Comparison of ENCODE assay signal across 1 cellular context in the genomic region with DNA sequence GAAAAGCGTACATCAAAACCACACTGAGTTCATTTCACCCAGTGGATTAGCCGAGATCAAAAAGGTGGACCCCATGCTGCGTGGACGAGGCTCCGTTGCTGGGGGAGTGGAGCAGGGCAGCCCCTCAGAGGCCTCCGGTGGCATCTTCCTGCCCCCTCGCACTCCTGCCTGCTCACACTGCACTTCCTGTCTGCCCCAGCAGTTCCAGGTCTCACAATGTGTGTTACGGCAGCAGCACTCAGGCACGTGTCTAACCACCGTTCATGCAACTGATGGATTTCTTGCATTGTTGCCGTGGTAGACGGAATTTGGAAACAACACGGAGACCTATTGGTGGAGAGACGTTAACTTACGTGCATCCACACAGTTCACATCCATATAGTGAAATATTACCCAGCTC.
TF ChIP-seq lines count a peak whose summit lies in the region.

No MANE protein-coding gene starts in this region.

TF ChIP-seq in IMR-90, 13 proteins besides CTCF, POLR2A, EP300 and RAD21:
- TF ChIP-seq RCOR1 (IDR thresholded peaks at IDR 0.05; ENCODE audit: insufficient replicate concordance, low read length) (no peak), MAFK (IDR thresholded peaks at IDR 0.05; ENCODE audit: low read depth, low read length) (no peak), RFX5 (IDR thresholded peaks at IDR 0.05; ENCODE audit: low read depth, low read length) (no peak), MAZ (IDR thresholded peaks at IDR 0.05; ENCODE audit: borderline replicate concordance, low read depth, low read length) (no peak), CEBPB (IDR thresholded peaks at IDR 0.05; ENCODE audit: low read depth, low read length) (no peak), SMC3 (IDR thresholded peaks at IDR 0.05; ENCODE audit: low read depth, low read length) (no peak), BHLHE40 (IDR thresholded peaks at IDR 0.05; ENCODE audit: low read depth, low read length) (no peak), MXI1 (IDR thresholded peaks at IDR 0.05; ENCODE audit: borderline replicate concordance, low read depth, low read length) (no peak), FOS (IDR thresholded peaks at IDR 0.05; ENCODE audit: low read depth, low read length) (no peak), NFE2L2 (IDR thresholded peaks at IDR 0.05; ENCODE audit: low read depth, low read length) (no peak), CHD1 (IDR thresholded peaks at IDR 0.05; ENCODE audit: low read depth, low read length) (no peak)
- TF ChIP-seq, protein P1, sequence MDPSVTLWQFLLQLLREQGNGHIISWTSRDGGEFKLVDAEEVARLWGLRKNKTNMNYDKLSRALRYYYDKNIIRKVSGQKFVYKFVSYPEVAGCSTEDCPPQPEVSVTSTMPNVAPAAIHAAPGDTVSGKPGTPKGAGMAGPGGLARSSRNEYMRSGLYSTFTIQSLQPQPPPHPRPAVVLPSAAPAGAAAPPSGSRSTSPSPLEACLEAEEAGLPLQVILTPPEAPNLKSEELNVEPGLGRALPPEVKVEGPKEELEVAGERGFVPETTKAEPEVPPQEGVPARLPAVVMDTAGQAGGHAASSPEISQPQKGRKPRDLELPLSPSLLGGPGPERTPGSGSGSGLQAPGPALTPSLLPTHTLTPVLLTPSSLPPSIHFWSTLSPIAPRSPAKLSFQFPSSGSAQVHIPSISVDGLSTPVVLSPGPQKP (IDR thresholded peaks at IDR 0.05; ENCODE audit: borderline replicate concordance, low read depth, low read length), result no peak
- TF ChIP-seq, protein P2, sequence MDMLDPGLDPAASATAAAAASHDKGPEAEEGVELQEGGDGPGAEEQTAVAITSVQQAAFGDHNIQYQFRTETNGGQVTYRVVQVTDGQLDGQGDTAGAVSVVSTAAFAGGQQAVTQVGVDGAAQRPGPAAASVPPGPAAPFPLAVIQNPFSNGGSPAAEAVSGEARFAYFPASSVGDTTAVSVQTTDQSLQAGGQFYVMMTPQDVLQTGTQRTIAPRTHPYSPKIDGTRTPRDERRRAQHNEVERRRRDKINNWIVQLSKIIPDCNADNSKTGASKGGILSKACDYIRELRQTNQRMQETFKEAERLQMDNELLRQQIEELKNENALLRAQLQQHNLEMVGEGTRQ (IDR thresholded peaks at IDR 0.05; ENCODE audit: low read depth, low read length), result no peak
